In genomic region chr11:38006466-38006865, GRCh38 we compare ENCODE assay signal across 36 cellular contexts.
"Had no signal": no experiment of that assay in that cellular context is flagged by ENCODE, and none has a peak within 500 bp of the region (broad histone marks: within the 10 kb centered on the region; RNA-seq: fewer than 3 reads in every experiment).

No MANE protein-coding gene starts in this region.

- H3K4me3 ChIP-seq: adrenal gland, body of pancreas, breast epithelium, cardiac muscle cell had no signal

- H3K4me1 ChIP-seq: adrenal gland, body of pancreas, breast epithelium had no signal

- H3K27ac ChIP-seq: body of pancreas, breast epithelium, cardiac muscle cell, VCaP had no signal

- DNase-seq: activated B cell treated with CpG ODN at 0.5 μM for 24 hours; activated CD4-positive, alpha-beta memory T cell treated with anti-CD3 and anti-CD28 coated beads for 36 hours; activated CD4-positive, alpha-beta T cell treated with anti-CD3 and anti-CD28 coated beads for 4 hours; activated CD4-positive, alpha-beta T cell treated with anti-CD3 and anti-CD28 coated beads, Interleukin-2, amount 10 ng/mL, durations not matched to agents 24 days and 14 days; activated CD4-positive, alpha-beta T cell treated with anti-CD3 and anti-CD28 coated beads, Interleukin-2, amount 50 U/mL, for 1 hour; activated CD4-positive, alpha-beta T cell treated with anti-CD3 and anti-CD28 coated beads, Interleukin-2, amount 50 U/mL, for 4 hours; activated CD4-positive, CD25-positive, alpha-beta regulatory T cell treated with anti-CD3 and anti-CD28 coated beads, Interleukin-2, amount 50 U/mL, for 72 hours; activated CD8-positive, alpha-beta memory T cell treated with anti-CD3 and anti-CD28 coated beads, Interleukin-2, amount 50 U/mL, for 4 hours; activated CD8-positive, alpha-beta T cell treated with anti-CD3 and anti-CD28 coated beads for 36 hours; activated effector memory CD4-positive, alpha-beta T cell treated with anti-CD3 and anti-CD28 coated beads, Interleukin-2, amount 50 U/mL, for 16 hours; activated gamma-delta T cell treated with Interleukin-2 at 50 U/mL for 16 hours; activated naive CD4-positive, alpha-beta T cell; activated naive CD4-positive, alpha-beta T cell treated with anti-CD3 and anti-CD28 coated beads for 36 hours; activated naive CD4-positive, alpha-beta T cell treated with anti-CD3 and anti-CD28 coated beads, Interleukin-2, amount 50 U/mL, for 16 hours; activated naive CD8-positive, alpha-beta T cell treated with anti-CD3 and anti-CD28 coated beads for 36 hours; activated T-cell treated with anti-CD3 and anti-CD28 coated beads for 4 hours; activated T-cell treated with anti-CD3 and anti-CD28 coated beads, Interleukin-2, amount 50 U/mL, for 1 hour; activated T-cell treated with anti-CD3 and anti-CD28 coated beads, Interleukin-2, amount 50 U/mL, for 4 hours; activated T-cell treated with anti-CD3 and anti-CD28 coated beads, Interleukin-2, amount 50 U/mL, for 72 hours; adrenal gland; amniotic stem cell; aorta; body of pancreas; brain microvascular endothelial cell; caudate nucleus; cerebellar nuclear complex; T-helper 1 cell; T-helper 2 cell; T-helper 9 cell had no signal

- H3K27me3 ChIP-seq: adrenal gland, body of pancreas, brain microvascular endothelial cell, breast epithelium, cardiac muscle cell had no signal

- FAIRE-seq: astrocyte, TTC549 had no signal

- ATAC-seq: activated CD8-positive, alpha-beta T cell treated with anti-CD3 and anti-CD28 coated beads for 36 hours; activated naive CD4-positive, alpha-beta T cell treated with anti-CD3 and anti-CD28 coated beads, Interleukin-2, amount 50 U/mL, for 72 hours; activated T-cell treated with anti-CD3 and anti-CD28 coated beads, Interleukin-2, amount 50 U/mL, for 4 hours; activated T-cell treated with anti-CD3 and anti-CD28 coated beads, Interleukin-2, amount 50 U/mL, for 72 hours; activated T-helper 17 cell treated with anti-CD3 and anti-CD28 coated beads, Interleukin-2, amount 50 U/mL, for 72 hours; body of pancreas had no signal

- H3K36me3 ChIP-seq: adrenal gland, brain microvascular endothelial cell, breast epithelium, cardiac muscle cell had no signal

- H3K9me3 ChIP-seq: adrenal gland, body of pancreas, breast epithelium had no signal
